In the genomic region with DNA sequence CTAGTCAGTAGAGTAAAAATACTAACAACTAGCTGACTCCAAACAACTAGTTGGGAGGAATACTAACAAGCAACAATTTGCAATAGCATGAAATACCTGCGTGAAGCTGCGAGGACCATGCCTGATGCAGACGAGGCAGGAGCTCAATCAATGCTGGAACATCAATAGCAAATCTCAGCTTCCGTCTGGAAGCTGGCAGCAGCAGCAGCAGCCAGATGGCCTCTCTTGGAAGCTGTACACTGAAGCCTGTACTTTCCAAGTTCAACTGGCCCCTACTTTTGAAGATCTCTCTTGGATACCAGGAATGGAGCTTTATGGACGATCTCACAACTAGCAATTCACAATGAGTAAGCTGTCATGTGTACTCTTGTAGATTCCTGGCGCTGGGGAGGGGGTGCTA, we compare ENCODE assay signal across 9 cellular contexts. TPM values are rescaled to one million over a fixed set of nuclear protein-coding genes. Genes with fewer than 3 reads are reported as not detected.
A peak's percentile ranks its signal among the peaks of the same experiment; 100 is the strongest.
DNase-seq lines count a peak whose midpoint lies in the region; ATAC-seq and TF ChIP-seq lines count a peak whose summit lies in the region.
"Had no signal": no experiment of that assay in that cellular context is flagged by ENCODE, and none has a peak within 500 bp of the region (broad histone marks: within the 10 kb centered on the region; RNA-seq: fewer than 3 reads in every experiment).

No MANE protein-coding gene starts in this region.

- TF ChIP-seq CTCF in psoas muscle (IDR thresholded peaks at IDR 0.05): no peak

- H3K27ac ChIP-seq in SK-N-MC (no peak overlapping the region), epithelial cell of prostate (peak overlapping the region; percentile 99), psoas muscle (peak overlapping the region; percentile 46)

- H3K36me3 ChIP-seq in SK-N-MC (ENCODE audit: insufficient read depth, low read length) (no peaks in the 10 kb centered on the region), psoas muscle (ENCODE audit: insufficient read depth in 1 of 2, low read depth in 1 of 2) (no peaks in the 10 kb centered on the region)

- no peak for ATAC-seq in psoas muscle

- DNase-seq in G401 (ENCODE audit: low spot score) (peak; percentile 65), SK-N-MC (ENCODE audit: low read depth, low spot score) (no peak), epithelial cell of prostate (ENCODE audit: low read depth, low spot score) (no peak), psoas muscle (no peak), NCI-H2227 treated with DMSO at 0.1 percent for 48 hours (lab: John Stamatoyannopoulos, UW) (no peak), COR-L47 (lab: John Stamatoyannopoulos, UW) (no peak)
- DNase-seq in effector CD8-positive, alpha-beta T cell (lab: John Stamatoyannopoulos, UW): no peak
- DNase-seq: NCI-H1048, nephron progenitor cell had no signal

- H3K4me3 ChIP-seq in SK-N-MC (no peak overlapping the region), psoas muscle (no peak overlapping the region)

- WGBS in psoas muscle, 3 donors: 23 to 35% (median 23%) methylated on average over 6 of the region's 6 CpGs

- H3K27me3 ChIP-seq in psoas muscle (ENCODE audit: insufficient read depth in 3 of 3, low read length in 2 of 3): no peaks in the 10 kb centered on the region

- intact Hi-C loops in psoas muscle (cut with DNase I): no loop called here

- H3K9ac ChIP-seq in SK-N-MC (ENCODE audit: insufficient read length): peak overlapping the region; percentile 6

- peaks cover 19% of the 10 kb centered on the region for H3K4me1 ChIP-seq in psoas muscle

- in situ Hi-C loops in G401 (cut with HindIII; ENCODE audit: low sequenced_read_pairs): no loop called here

- H3K9me3 ChIP-seq in SK-N-MC (ENCODE audit: low read depth, low read length) (no peaks in the 10 kb centered on the region), psoas muscle (no peaks in the 10 kb centered on the region)

RNA-seq across cellular contexts. Expression of a gene that starts 47.9 kb away (rescaled TPM):
- 15.6 and 15.9 TPM in 2 replicates for total RNA-seq in G401 (2014; rRNA removed; shearing (Covaris generic))
- total RNA-seq in psoas muscle: 10 to 100 TPM in 3 of 4 donors, 1 to 10 TPM in 1; 9.5 to 40.1 (median 27.1) TPM
- 1 to 10 TPM; 3.3 to 9.7 (median 4.5) TPM for polyA plus RNA-seq in psoas muscle
